ENCODE assay signal across 8 cellular contexts in the genomic region with DNA sequence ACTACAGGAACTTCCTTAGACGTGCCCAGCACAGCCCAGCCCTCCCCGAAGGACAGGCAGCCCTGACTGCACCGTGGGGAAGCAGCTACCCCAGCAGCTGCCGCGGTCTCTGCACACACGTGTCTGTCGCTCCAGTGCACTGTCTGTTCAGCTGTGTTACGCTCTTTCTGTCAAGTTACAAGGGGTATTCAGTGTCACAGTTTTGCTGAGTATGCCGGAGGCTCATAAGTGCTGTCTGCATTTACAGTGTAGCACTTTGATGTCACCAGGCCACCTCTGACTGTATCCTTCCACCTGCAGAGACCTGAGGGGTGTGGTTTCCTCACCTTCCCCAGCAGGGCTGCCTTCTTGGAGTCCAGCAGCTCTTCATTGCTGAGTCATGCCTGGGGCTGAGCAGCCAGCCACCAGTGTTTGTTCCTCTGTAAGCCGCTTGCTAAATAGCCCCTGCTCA.
DNase-seq lines count a peak whose midpoint lies in the region; ATAC-seq and TF ChIP-seq lines count a peak whose summit lies in the region.

No MANE protein-coding gene starts in this region.

- H3K27me3 Mint-ChIP-seq in naive B cell: no peaks in the 10 kb centered on the region

- no peaks in the 10 kb centered on the region for H3K9me3 ChIP-seq in HUES64 (ENCODE audit: insufficient read depth, low read depth, low read length)

- peak overlapping the region in 7 of 8 donors; percentile 5 to 81 (median 32) for H3K4me3 Mint-ChIP-seq in naive B cell

- H3K27me3 ChIP-seq in HUES64 (ENCODE audit: insufficient read depth, low read length): no peaks in the 10 kb centered on the region

- TF ChIP-seq CTCF in GM13976 (IDR thresholded peaks at IDR 0.05; ENCODE audit: borderline replicate concordance, control extremely low read depth, extremely low read depth, insufficient read depth, missing control alignments): no peak

- H3K36me3 ChIP-seq in HUES64 (ENCODE audit: insufficient read depth, low read length): peaks cover 65% of the 10 kb centered on the region

- H3K9me3 Mint-ChIP-seq in naive B cell: no peaks in the 10 kb centered on the region

- 81% methylated on average over 10 of the region's 10 CpGs for WGBS in HUES64

- in situ Hi-C loops in GM13976 (cut with MboI; ENCODE audit: low sequenced_read_pairs, unreplicated experiment): no loop called here

- H3K36me3 Mint-ChIP-seq in naive B cell: peaks cover 0 to 10% of the 10 kb centered on the region in 2 donors

- DNase-seq in GM13976 (ENCODE audit: low spot score) (peak; percentile 74), naive B cell (peak; percentile 80), EL (no peak), cerebellar nuclear complex (lab: John Stamatoyannopoulos, UW) (no peak)
- DNase-seq in activated effector memory CD4-positive, alpha-beta T cell treated with Interleukin-2 at 50 U/mL for 16 hours: peak; percentile 21

- H3K4me1 Mint-ChIP-seq in naive B cell: peaks cover 22 to 36% (median 28%) of the 10 kb centered on the region in 3 donors

- H3K9ac ChIP-seq in HUES64 (ENCODE audit: low read depth, low read length): 0 out of 2 replicates have a peak overlapping the region, but pooled peaks have one; percentile 39

- H3K27ac Mint-ChIP-seq in naive B cell: peak overlapping the region in 5 of 6 donors; percentile 53 to 95 (median 94)

- peak; percentile 66 for ATAC-seq in GM21423 (IDR thresholded peaks at IDR 0.05; ENCODE audit: unreplicated experiment)
- ATAC-seq in naive B cell (ENCODE audit: low read depth in 2 of 2): peak; percentile 98 to 99
- no peak for ATAC-seq in HG02885 (IDR thresholded peaks at IDR 0.05; ENCODE audit: poor library complexity, unreplicated experiment)

- peaks cover 3% of the 10 kb centered on the region; the same call in 1 of the 2 replicates for H3K4me1 ChIP-seq in HUES64 (ENCODE audit: insufficient read depth, low read length)

- H3K27ac ChIP-seq in HUES64 (ENCODE audit: low read depth, low read length): peak overlapping the region; percentile 3

- H3K4me3 ChIP-seq in HUES64 (ENCODE audit: low read length): no peak overlapping the region

Comparison
In these comparisons a context has a peak if more than half of its experiments do, and no peak if none do; other contexts are left out.
1. DNase-seq: peak in GM13976 (single experiment), activated effector memory CD4-positive, alpha-beta T cell treated with Interleukin-2 at 50 U/mL for 16 hours (single experiment) and naive B cell (single experiment); none in EL (single experiment) and cerebellar nuclear complex (0 of 2).